Comparison of ENCODE assay signal across 30 cellular contexts in genomic region chr11:15095736-15096228, GRCh38. TPM values are rescaled to one million over a fixed set of nuclear protein-coding genes. Genes with fewer than 3 reads are reported as not detected.
"Had no signal": no experiment of that assay in that cellular context is flagged by ENCODE, and none has a peak within 500 bp of the region (broad histone marks: within the 10 kb centered on the region; RNA-seq: fewer than 3 reads in every experiment).

No MANE protein-coding gene starts in this region.

- H3K9me3 Mint-ChIP-seq: activated naive CD4-positive, alpha-beta T cell treated with anti-CD3 and anti-CD28 coated beads, Interleukin-2, amount 50 U/mL, for 72 hours; activated naive CD8-positive, alpha-beta T cell treated with anti-CD3 and anti-CD28 coated beads, Interleukin-2, amount 50 U/mL, for 24 hours; activated T-cell treated with anti-CD3 and anti-CD28 coated beads, Interleukin-2, amount 50 U/mL, for 24 hours; activated T-helper 1 cell treated with anti-CD3 and anti-CD28 coated beads, Interleukin-12 subunit alpha, Interleukin-12 subunit beta, Interleukin-2, Interleukin-4 antibody, amounts not matched to agents 30 ng/mL and 10 ng/mL and 1 ng/mL, durations not matched to agents 14 hours and 24 hours and 36 hours had no signal

- H3K27ac ChIP-seq: ascending aorta, body of pancreas, cardiac muscle cell, SJSA1 had no signal

- H3K4me3 Mint-ChIP-seq: activated CD8-positive, alpha-beta memory T cell treated with anti-CD3 and anti-CD28 coated beads, Interleukin-2, amount 10 ng/mL, durations not matched to agents 7 days and 5 days; activated naive CD8-positive, alpha-beta T cell treated with anti-CD3 and anti-CD28 coated beads, Interleukin-2, amount 50 U/mL, for 24 hours; activated T-cell treated with anti-CD3 and anti-CD28 coated beads, Interleukin-2, amount 50 U/mL, for 24 hours; activated T-helper 1 cell treated with anti-CD3 and anti-CD28 coated beads, Interleukin-12 subunit alpha, Interleukin-12 subunit beta, Interleukin-2, Interleukin-4 antibody, amounts not matched to agents 30 ng/mL and 10 ng/mL and 1 ng/mL, durations not matched to agents 14 hours and 24 hours and 36 hours; WTC11 had no signal

- H3K4me1 ChIP-seq: ascending aorta, body of pancreas, SJSA1 had no signal

- H3K9me3 ChIP-seq: ascending aorta, body of pancreas, SJSA1 had no signal

- DNase-seq: activated CD4-positive, alpha-beta T cell treated with anti-CD3 and anti-CD28 coated beads for 48 hours; activated CD4-positive, alpha-beta T cell treated with anti-CD3 and anti-CD28 coated beads, Interleukin-2, amount 50 U/mL, for 48 hours; activated CD4-positive, CD25-positive, alpha-beta regulatory T cell treated with anti-CD3 and anti-CD28 coated beads, Interleukin-2, amount 50 U/mL, for 72 hours; activated CD8-positive, alpha-beta memory T cell treated with anti-CD3 and anti-CD28 coated beads, Interleukin-2, amount 10 ng/mL, durations not matched to agents 7 days and 5 days; activated effector memory CD4-positive, alpha-beta T cell treated with anti-CD3 and anti-CD28 coated beads, Interleukin-2, amount 50 U/mL, for 16 hours; activated naive CD4-positive, alpha-beta T cell treated with Interleukin-2 at 50 U/mL for 16 hours; activated naive CD8-positive, alpha-beta T cell treated with anti-CD3 and anti-CD28 coated beads, Interleukin-2, amount 50 U/mL, for 24 hours; activated T-cell treated with anti-CD3 and anti-CD28 coated beads, Interleukin-2, amount 50 U/mL, for 24 hours; amniotic stem cell; body of pancreas; Karpas-422; NCI-H1092; NCI-H1417; NCI-H2029; NCI-H2107; NCI-H2171 treated with DMSO at 0.1 percent for 48 hours; NCI-H226; NCI-H526 treated with DMSO at 0.1 percent for 48 hours; NK-92 treated with Interleukin-12 subunit alpha and Interleukin-12 subunit beta, amount 100 ng/mL, for 24 hours; OCI-M1; RPMI8226; SHP77; SW 1271 had no signal

- H3K4me3 ChIP-seq: ascending aorta, body of pancreas, cardiac muscle cell, K562, SJSA1 had no signal

- H3K36me3 Mint-ChIP-seq: activated CD8-positive, alpha-beta memory T cell treated with anti-CD3 and anti-CD28 coated beads, Interleukin-2, amount 10 ng/mL, durations not matched to agents 7 days and 5 days; activated naive CD4-positive, alpha-beta T cell treated with anti-CD3 and anti-CD28 coated beads, Interleukin-2, amount 50 U/mL, for 72 hours; WTC11 had no signal

- H3K27me3 ChIP-seq: ascending aorta, body of pancreas had no signal

- H3K4me1 Mint-ChIP-seq: activated naive CD8-positive, alpha-beta T cell treated with anti-CD3 and anti-CD28 coated beads, Interleukin-2, amount 50 U/mL, for 24 hours; WTC11 had no signal

- H3K27ac Mint-ChIP-seq: activated CD8-positive, alpha-beta memory T cell treated with anti-CD3 and anti-CD28 coated beads, Interleukin-2, amount 10 ng/mL, durations not matched to agents 7 days and 5 days; activated naive CD4-positive, alpha-beta T cell treated with anti-CD3 and anti-CD28 coated beads, Interleukin-2, amount 50 U/mL, for 72 hours; activated naive CD8-positive, alpha-beta T cell treated with anti-CD3 and anti-CD28 coated beads, Interleukin-2, amount 50 U/mL, for 24 hours; activated T-cell treated with anti-CD3 and anti-CD28 coated beads, Interleukin-2, amount 50 U/mL, for 24 hours; activated T-helper 1 cell treated with anti-CD3 and anti-CD28 coated beads, Interleukin-12 subunit alpha, Interleukin-12 subunit beta, Interleukin-2, Interleukin-4 antibody, amounts not matched to agents 30 ng/mL and 10 ng/mL and 1 ng/mL, durations not matched to agents 14 hours and 24 hours and 36 hours; WTC11 had no signal

- H3K36me3 ChIP-seq: ascending aorta, cardiac muscle cell, SJSA1 had no signal

RNA-seq across cellular contexts. Expression of gene INSC, which starts 18.9 kb away (rescaled TPM):
- total RNA-seq: activated T-helper 1 cell treated with anti-CD3 and anti-CD28 coated beads, Interleukin-12 subunit alpha, Interleukin-12 subunit beta, Interleukin-2, Interleukin-4 antibody, amounts not matched to agents 30 ng/mL and 10 ng/mL and 1 ng/mL, durations not matched to agents 14 hours and 24 hours and 36 hours; ascending aorta; cardiac muscle cell; K562 had no signal
- polyA plus RNA-seq: cardiac muscle cell, K562 had no signal

RNA-seq across cellular contexts. Expression of gene CALCB, which starts 22.4 kb away (rescaled TPM):
- total RNA-seq: ascending aorta, cardiac muscle cell, K562, SJSA1 had no signal
- polyA plus RNA-seq: K562 had no signal
